ENCODE assay signal across 8 cellular contexts in genomic region chr16:57184890-57185445, GRCh38. TPM values are rescaled to one million over a fixed set of nuclear protein-coding genes. Genes with fewer than 3 reads are reported as not detected.
DNase-seq lines count a peak whose midpoint lies in the region; ATAC-seq and TF ChIP-seq lines count a peak whose summit lies in the region.

No MANE protein-coding gene starts in this region.

- no peak for TF ChIP-seq RAD21 in neural cell (conservative IDR thresholded peaks at IDR 0.05)

- DNase-seq in LNCaP clone FGC (ENCODE audit: low read depth), result no peak
- DNase-seq in NCI-H226, result no peak
- DNase-seq in NCI-H2227 treated with DMSO at 0.1 percent for 48 hours (lab: John Stamatoyannopoulos, UW), result no peak
- no peak for DNase-seq in middle frontal gyrus (ENCODE audit: extremely low spot score, low spot score)

- no peak for TF ChIP-seq CTCF in LNCaP clone FGC (IDR thresholded peaks at IDR 0.05; ENCODE audit: control insufficient read depth, extremely low read depth, insufficient read depth)
- no peak for TF ChIP-seq CTCF in neural cell (IDR thresholded peaks at IDR 0.05; ENCODE audit: poor library complexity, severe bottlenecking)

- peak overlapping the region; percentile 93 for H3K27ac Mint-ChIP-seq in dendritic cell treated with granulocyte-macrophage colony-stimulating factor and Interleukin-4, amounts not matched to agents 40 ng/mL and 50 ng/mL, for 4 days

- H3K9ac ChIP-seq in BLaER1 treated with 17β-estradiol and CSF1 and Interleukin-3, amounts not matched to agents 10 nM and 100 nM, result peak overlapping the region; percentile 89 to 98 (median 93)
- H3K9ac ChIP-seq in neural cell (ENCODE audit: low read length), result peak overlapping the region; percentile 98

- H3K36me3 Mint-ChIP-seq in dendritic cell treated with granulocyte-macrophage colony-stimulating factor and Interleukin-4, amounts not matched to agents 40 ng/mL and 50 ng/mL, for 4 days (ENCODE audit: low read depth), result peaks cover 38% of the 10 kb centered on the region

- H3K9me3 ChIP-seq in BLaER1 treated with 17β-estradiol and CSF1 and Interleukin-3, amounts not matched to agents 10 nM and 100 nM (replicated peaks in 1 of 11), result no peaks in the 10 kb centered on the region
- no peaks in the 10 kb centered on the region for H3K9me3 ChIP-seq in neural cell (ENCODE audit: low read length)

- peak overlapping the region; percentile 87 to 99 (median 91) for H3K4me2 ChIP-seq in BLaER1 treated with 17β-estradiol and CSF1 and Interleukin-3, amounts not matched to agents 10 nM and 100 nM
- peak overlapping the region; percentile 100 for H3K4me2 ChIP-seq in neural cell (ENCODE audit: low read length)

- H3K27me3 ChIP-seq in BLaER1 treated with 17β-estradiol and CSF1 and Interleukin-3, amounts not matched to agents 10 nM and 100 nM, result no peaks in the 10 kb centered on the region
- H3K27me3 ChIP-seq in neural cell (ENCODE audit: insufficient read depth, low read depth, low read length), result no peaks in the 10 kb centered on the region

- intact Hi-C loops in dendritic cell treated with granulocyte-macrophage colony-stimulating factor and Interleukin-4, amounts not matched to agents 40 ng/mL and 50 ng/mL, for 4 days (cut with micrococcal nuclease), result loop anchor here (5.0 kb wide), 1 partner anchor 103 kb away; no protein-coding TSS in a partner anchor

- peaks cover 4 to 23% (median 12%) of the 10 kb centered on the region in 11 experiments; a peak in 16 of 22 replicates for H3K36me3 ChIP-seq in BLaER1 treated with 17β-estradiol and CSF1 and Interleukin-3, amounts not matched to agents 10 nM and 100 nM
- no peaks in the 10 kb centered on the region for H3K36me3 ChIP-seq in neural cell (ENCODE audit: insufficient read depth, low read length)

- peak overlapping the region; percentile 79 to 97 (median 91) for H3K27ac ChIP-seq in BLaER1 treated with 17β-estradiol and CSF1 and Interleukin-3, amounts not matched to agents 10 nM and 100 nM
- H3K27ac ChIP-seq in neural cell (ENCODE audit: low read length), result peak overlapping the region; percentile 97

- no peaks in the 10 kb centered on the region for H3K9me2 ChIP-seq in neural cell (ENCODE audit: insufficient read depth, low read length)

- H3K4me3 Mint-ChIP-seq in dendritic cell treated with granulocyte-macrophage colony-stimulating factor and Interleukin-4, amounts not matched to agents 40 ng/mL and 50 ng/mL, for 4 days, result peak overlapping the region; percentile 93

- H2AFZ ChIP-seq in neural cell (ENCODE audit: low read depth, low read length), result peak overlapping the region; percentile 88

- peaks cover 45% of the 10 kb centered on the region for H3K4me1 Mint-ChIP-seq in dendritic cell treated with granulocyte-macrophage colony-stimulating factor and Interleukin-4, amounts not matched to agents 40 ng/mL and 50 ng/mL, for 4 days (ENCODE audit: low read depth)

- H3F3A ChIP-seq in neural cell (ENCODE audit: insufficient read depth, low read length, poor library complexity, severe bottlenecking), result no peaks in the 10 kb centered on the region

- TF ChIP-seq EP300 in neural cell (conservative IDR thresholded peaks at IDR 0.05; ENCODE audit: poor library complexity, severe bottlenecking), result no peak

- peaks cover 83% of the 10 kb centered on the region for H3K79me2 ChIP-seq in neural cell (replicated peaks; ENCODE audit: insufficient read depth, low read length)

- no peaks in the 10 kb centered on the region for H3K27me3 Mint-ChIP-seq in dendritic cell treated with granulocyte-macrophage colony-stimulating factor and Interleukin-4, amounts not matched to agents 40 ng/mL and 50 ng/mL, for 4 days

- H4K20me1 ChIP-seq in BLaER1 treated with 17β-estradiol and CSF1 and Interleukin-3, amounts not matched to agents 10 nM and 100 nM, result peaks cover 14 to 54% (median 36%) of the 10 kb centered on the region in 11 experiments; a peak in 19 of 22 replicates
- H4K20me1 ChIP-seq in neural cell (ENCODE audit: insufficient read depth), result no peaks in the 10 kb centered on the region

- peaks cover 22 to 41% (median 36%) of the 10 kb centered on the region in 10 experiments for H3K4me1 ChIP-seq in BLaER1 treated with 17β-estradiol and CSF1 and Interleukin-3, amounts not matched to agents 10 nM and 100 nM

- no peak for ATAC-seq in GM19351 (IDR thresholded peaks at IDR 0.05; ENCODE audit: unreplicated experiment)

- H3K4me3 ChIP-seq in BLaER1 treated with 17β-estradiol and CSF1 and Interleukin-3, amounts not matched to agents 10 nM and 100 nM, result peak overlapping the region; percentile 83 to 99 (median 88)
- peak overlapping the region; percentile 98 for H3K4me3 ChIP-seq in LNCaP clone FGC (ENCODE audit: low read depth, low read length)
- peak overlapping the region; percentile 88 for H3K4me3 ChIP-seq in neural cell (ENCODE audit: low read length)

- H3K9me3 Mint-ChIP-seq in dendritic cell treated with granulocyte-macrophage colony-stimulating factor and Interleukin-4, amounts not matched to agents 40 ng/mL and 50 ng/mL, for 4 days, result no peaks in the 10 kb centered on the region

TF ChIP-seq in neural cell, 6 proteins besides CTCF, POLR2A, EP300 and RAD21:
- TF ChIP-seq EZH2 (IDR thresholded peaks at IDR 0.05; ENCODE audit: borderline replicate concordance, insufficient read depth, low read length, poor library complexity, severe bottlenecking) (no peak), POLR2AphosphoS5 (IDR thresholded peaks at IDR 0.05) (no peak), MXI1 (conservative IDR thresholded peaks at IDR 0.05; ENCODE audit: poor library complexity, severe bottlenecking) (no peak), TAF1 (IDR thresholded peaks at IDR 0.05; ENCODE audit: low read depth) (no peak), REST (IDR thresholded peaks at IDR 0.05; ENCODE audit: borderline replicate concordance) (no peak), SMC3 (conservative IDR thresholded peaks at IDR 0.05; ENCODE audit: poor library complexity) (no peak)
TF ChIP-seq in neural cell: peak in this region for 0.

RNA-seq across cellular contexts. Expression of gene PSME3IP1, which starts 0.9 kb away (rescaled TPM):
- 146 and 167 TPM in 2 replicates for polyA plus RNA-seq in neural cell
- 143 and 151 TPM in 2 replicates for polyA minus RNA-seq in neural cell

RNA-seq across cellular contexts. Expression of gene RSPRY1, which starts 1.2 kb away (rescaled TPM):
- 62.0 and 69.8 TPM in 2 replicates for polyA plus RNA-seq in neural cell
- 101 and 116 TPM in 2 replicates for polyA minus RNA-seq in neural cell
